ENCODE assay signal across 18 cellular contexts in genomic region chr3:141981084-141981483, GRCh38.
A peak's percentile ranks its signal among the peaks of the same experiment; 100 is the strongest.
DNase-seq lines count a peak whose midpoint lies in the region; ATAC-seq and TF ChIP-seq lines count a peak whose summit lies in the region.
"Had no signal": no experiment of that assay in that cellular context is flagged by ENCODE, and none has a peak within 500 bp of the region (broad histone marks: within the 10 kb centered on the region; RNA-seq: fewer than 3 reads in every experiment).

No MANE protein-coding gene starts in this region.

- no TSS peak for BruUV-seq in PC-3 (replicated peaks; lab: Mats Ljungman, UMichigan)

- H4K20me1 ChIP-seq in GM23248 (ENCODE audit: insufficient read depth) (no peaks in the 10 kb centered on the region), PC-3 (ENCODE audit: low read length) (no peaks in the 10 kb centered on the region)

- POLR2A ChIA-PET in PC-3 (lab: Charles Lee; ENCODE audit: unreplicated experiment), result interaction anchor here (0.6 kb wide), 1 partner anchor 16 kb away, joined by 4 read pairs; no protein-coding TSS in a partner anchor

- no peak overlapping the region for H3K27ac Mint-ChIP-seq in stimulated activated effector memory CD8-positive, alpha-beta T cell treated with anti-CD3 and anti-CD28 coated beads, Interleukin-12 subunit alpha, Interleukin-12 subunit beta, amount 100 ng/mL, for 72 hours
- H3K27ac Mint-ChIP-seq: CD4-positive, alpha-beta T cell had no signal

- H3K4me3 Mint-ChIP-seq in stimulated activated effector memory CD8-positive, alpha-beta T cell treated with anti-CD3 and anti-CD28 coated beads, Interleukin-12 subunit alpha, Interleukin-12 subunit beta, amount 100 ng/mL, for 72 hours, result no peak overlapping the region
- H3K4me3 Mint-ChIP-seq: CD4-positive, alpha-beta T cell had no signal

- CTCF ChIA-PET in PC-3 (lab: Charles Lee), result interaction anchor here (0.6 kb wide), 2 partner anchors 26 to 104 kb away, joined by 3 to 6 read pairs; no protein-coding TSS in a partner anchor

- H3F3A ChIP-seq in GM23248 (ENCODE audit: insufficient read depth), result peaks cover 16% of the 10 kb centered on the region
- no peaks in the 10 kb centered on the region for H3F3A ChIP-seq in PC-3 (ENCODE audit: low read length, unreplicated experiment)

- peaks cover 7% of the 10 kb centered on the region for H3K36me3 Mint-ChIP-seq in stimulated activated effector memory CD8-positive, alpha-beta T cell treated with anti-CD3 and anti-CD28 coated beads, Interleukin-12 subunit alpha, Interleukin-12 subunit beta, amount 100 ng/mL, for 72 hours

- H3K4me1 Mint-ChIP-seq in stimulated activated effector memory CD8-positive, alpha-beta T cell treated with anti-CD3 and anti-CD28 coated beads, Interleukin-12 subunit alpha, Interleukin-12 subunit beta, amount 100 ng/mL, for 72 hours, result no peaks in the 10 kb centered on the region

- H2AFZ ChIP-seq in GM23248 (no peak overlapping the region), PC-3 (ENCODE audit: low read length) (no peak overlapping the region)

- DNase-seq in GM23248, result no peak
- DNase-seq in NCI-H146 (lab: John Stamatoyannopoulos, UW), result peak; percentile 88
- DNase-seq in PC-3, result peak; percentile 55
- peak in 1 of 2 donors; percentile 32 for DNase-seq in foreskin keratinocyte
- no peak for DNase-seq in effector CD8-positive, alpha-beta T cell (lab: John Stamatoyannopoulos, UW)
- no peak for DNase-seq in upper lobe of right lung
- no peak for DNase-seq in stimulated activated effector memory CD8-positive, alpha-beta T cell treated with anti-CD3 and anti-CD28 coated beads, Interleukin-12 subunit alpha, Interleukin-12 subunit beta, amount 100 ng/mL, for 72 hours (ENCODE audit: low spot score in 2 of 2)
- no peak for DNase-seq in sciatic nerve (ENCODE audit: low spot score)
- DNase-seq: AML-193; Caco-2; CD4-positive, alpha-beta T cell; DMS79; GDM1; GOT3; H7 had no signal

- in situ Hi-C loops in GM23248 (cut with MboI), result no loop called here

- no peak for TF ChIP-seq CTCF in PC-3 (conservative IDR thresholded peaks at IDR 0.05; ENCODE audit: low read depth, low read length)
- TF ChIP-seq CTCF in foreskin keratinocyte (conservative IDR thresholded peaks at IDR 0.05), result no peak
- TF ChIP-seq CTCF in upper lobe of right lung (IDR thresholded peaks at IDR 0.05), result no peak

- H3K4me3 ChIP-seq in GM23248 (no peak overlapping the region), PC-3 (ENCODE audit: low read length) (no peak overlapping the region), upper lobe of right lung (no peak overlapping the region)
- H3K4me3 ChIP-seq: A549 had no signal

- H3K79me2 ChIP-seq in GM23248 (ENCODE audit: insufficient read depth), result no peaks in the 10 kb centered on the region
- H3K79me2 ChIP-seq in PC-3 (ENCODE audit: low read length), result no peaks in the 10 kb centered on the region

- H3K9me2 ChIP-seq in GM23248 (ENCODE audit: insufficient read depth) (no peaks in the 10 kb centered on the region), PC-3 (replicated peaks; ENCODE audit: low read length) (no peaks in the 10 kb centered on the region)

- intact Hi-C loops in PC-3 (cut with micrococcal nuclease), result no loop called here
- intact Hi-C loops in upper lobe of right lung (cut with DNase I), result no loop called here
- intact Hi-C loops in sciatic nerve (cut with DNase I), result no loop called here

- no peak overlapping the region for H3K27ac ChIP-seq in GM23248
- H3K27ac ChIP-seq in PC-3 (ENCODE audit: low read length), result no peak overlapping the region
- H3K27ac ChIP-seq in foreskin keratinocyte, result no peak overlapping the region
- H3K27ac ChIP-seq in upper lobe of right lung, result no peak overlapping the region
- H3K27ac ChIP-seq: A549, C4-2B had no signal

- H3K4me2 ChIP-seq in GM23248 (ENCODE audit: unreplicated experiment) (peak overlapping the region; percentile 16), PC-3 (ENCODE audit: low read length) (no peak overlapping the region)
- H3K4me2 ChIP-seq: A549 had no signal

- H3K9me3 ChIP-seq in GM23248 (ENCODE audit: low read depth), result no peaks in the 10 kb centered on the region
- no peaks in the 10 kb centered on the region for H3K9me3 ChIP-seq in PC-3 (ENCODE audit: low read length)
- no peaks in the 10 kb centered on the region for H3K9me3 ChIP-seq in upper lobe of right lung
- H3K9me3 ChIP-seq: A549, Caco-2 had no signal

- no peak overlapping the region for H3K9ac ChIP-seq in GM23248
- H3K9ac ChIP-seq in PC-3 (ENCODE audit: low read length), result no peak overlapping the region

- H3K36me3 ChIP-seq in GM23248 (ENCODE audit: low read depth) (no peaks in the 10 kb centered on the region), PC-3 (ENCODE audit: low read depth, low read length) (no peaks in the 10 kb centered on the region), upper lobe of right lung (peaks cover 4% of the 10 kb centered on the region)

- 96 to 97% methylated on average over 3 of the region's 3 CpGs for WGBS in GM23248 (ENCODE audit: low coverage in 1 of 2, low lambda C conversion rate in 2 of 2, missing lambda C conversion rate in 2 of 2), 2 experiments

- ATAC-seq in PC-3, result peak; percentile 44; the same call in 1 of the 2 replicates
- peak; percentile 17 for ATAC-seq in foreskin keratinocyte
- no peak for ATAC-seq in upper lobe of right lung
- ATAC-seq in stimulated activated effector memory CD8-positive, alpha-beta T cell treated with anti-CD3 and anti-CD28 coated beads, Interleukin-12 subunit alpha, Interleukin-12 subunit beta, amount 100 ng/mL, for 72 hours, result no peak
- ATAC-seq in sciatic nerve, result no peak
- ATAC-seq: A549, HCT116 had no signal

- H3K27me3 ChIP-seq in GM23248 (replicated peaks; ENCODE audit: insufficient read depth) (no peaks in the 10 kb centered on the region), PC-3 (ENCODE audit: low read length) (no peaks in the 10 kb centered on the region), foreskin keratinocyte (no peaks in the 10 kb centered on the region), upper lobe of right lung (no peaks in the 10 kb centered on the region)

- no peaks in the 10 kb centered on the region for H3K9me3 Mint-ChIP-seq in stimulated activated effector memory CD8-positive, alpha-beta T cell treated with anti-CD3 and anti-CD28 coated beads, Interleukin-12 subunit alpha, Interleukin-12 subunit beta, amount 100 ng/mL, for 72 hours
- H3K9me3 Mint-ChIP-seq: CD4-positive, alpha-beta T cell had no signal

- H3K4me1 ChIP-seq in GM23248 (ENCODE audit: insufficient read depth) (peaks cover 15% of the 10 kb centered on the region), PC-3 (ENCODE audit: insufficient read depth, low read length) (peaks cover 21% of the 10 kb centered on the region), foreskin keratinocyte (peaks cover 5% of the 10 kb centered on the region), upper lobe of right lung (no peaks in the 10 kb centered on the region)
- H3K4me1 ChIP-seq: Caco-2 had no signal

Comparison
In these comparisons a context has a peak if more than half of its experiments do, and no peak if none do; other contexts are left out.
1. DNase-seq: peak in NCI-H146 (single experiment) and PC-3 (single experiment); none in GM23248 (single experiment), effector CD8-positive, alpha-beta T cell (single experiment), upper lobe of right lung (single experiment), stimulated activated effector memory CD8-positive, alpha-beta T cell treated with anti-CD3 and anti-CD28 coated beads, Interleukin-12 subunit alpha, Interleukin-12 subunit beta, amount 100 ng/mL, for 72 hours (0 of 2) and sciatic nerve (single experiment).
2. ATAC-seq: peak in PC-3 (single experiment) and foreskin keratinocyte (single experiment); none in upper lobe of right lung (single experiment), stimulated activated effector memory CD8-positive, alpha-beta T cell treated with anti-CD3 and anti-CD28 coated beads, Interleukin-12 subunit alpha, Interleukin-12 subunit beta, amount 100 ng/mL, for 72 hours (single experiment) and sciatic nerve (single experiment).